1 cellular context compared by ENCODE assay signal in the genomic region with DNA sequence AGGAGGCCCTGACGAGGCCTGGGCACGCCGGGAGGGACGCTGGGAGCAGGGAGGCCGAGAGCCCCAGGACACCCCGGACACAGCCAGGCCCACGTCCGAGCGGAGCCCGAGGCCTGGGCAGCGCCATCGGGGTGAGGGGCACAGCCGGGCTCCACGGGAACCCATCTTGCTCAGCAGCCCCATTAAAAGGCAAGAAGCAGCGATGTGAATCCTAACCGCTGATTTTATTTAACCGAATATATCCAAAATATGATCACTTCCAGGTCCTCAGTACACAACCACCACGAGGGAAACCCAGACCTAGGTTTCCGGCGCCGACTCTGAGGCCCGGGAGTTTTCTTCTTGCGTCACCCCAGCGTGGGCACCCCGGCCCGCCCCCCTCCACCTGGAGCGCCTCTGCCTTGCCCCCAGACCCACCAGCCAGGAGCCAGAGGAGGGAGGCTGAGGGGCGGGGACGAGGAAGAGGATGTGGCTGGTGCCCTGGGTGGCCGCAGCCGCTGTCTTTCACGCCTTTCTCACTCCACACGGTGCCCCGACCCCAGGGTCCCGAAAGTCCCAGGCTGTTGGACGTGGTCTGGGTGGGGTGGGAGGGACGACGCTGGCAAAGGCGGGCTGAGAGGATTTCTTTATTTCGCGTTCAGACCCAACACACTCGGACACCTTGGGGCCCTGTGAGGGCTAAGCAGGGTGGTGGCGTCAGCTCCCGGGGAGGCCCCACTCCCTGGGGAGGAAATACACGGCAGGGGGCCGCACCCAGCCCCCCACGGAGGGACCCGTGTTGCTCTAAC.
TF ChIP-seq lines count a peak whose summit lies in the region.

No MANE protein-coding gene starts in this region.

TF ChIP-seq in H1, 55 proteins besides CTCF, POLR2A, EP300 and RAD21:
- TF ChIP-seq KDM5A (IDR thresholded peaks at IDR 0.05; ENCODE audit: low read length), result no peak
- no peak for TF ChIP-seq TEAD4 (IDR thresholded peaks at IDR 0.05; ENCODE audit: low read depth, low read length)
- TF ChIP-seq HDAC2 (IDR thresholded peaks at IDR 0.05; ENCODE audit: borderline replicate concordance in 1 of 2, low read depth in 2 of 2, low read length in 2 of 2), result no peak
- no peak for TF ChIP-seq GABPA (IDR thresholded peaks at IDR 0.05; ENCODE audit: borderline replicate concordance, insufficient read depth, low read length)
- TF ChIP-seq PHF8 (conservative IDR thresholded peaks at IDR 0.05; ENCODE audit: low read depth, low read length), result no peak
- no peak for TF ChIP-seq RBBP5 (IDR thresholded peaks at IDR 0.05; ENCODE audit: borderline replicate concordance, low read depth, low read length)
- no peak for TF ChIP-seq CREB1 (IDR thresholded peaks at IDR 0.05)
- no peak for TF ChIP-seq RFX5 (IDR thresholded peaks at IDR 0.05; ENCODE audit: borderline replicate concordance, low read depth, low read length)
- no peak for TF ChIP-seq RNF2 (IDR thresholded peaks at IDR 0.05; ENCODE audit: borderline replicate concordance, low read depth, low read length, missing control alignments, poor library complexity, severe bottlenecking)
- TF ChIP-seq SRF (IDR thresholded peaks at IDR 0.05; ENCODE audit: low read depth, low read length), result no peak
- TF ChIP-seq, protein P1, sequence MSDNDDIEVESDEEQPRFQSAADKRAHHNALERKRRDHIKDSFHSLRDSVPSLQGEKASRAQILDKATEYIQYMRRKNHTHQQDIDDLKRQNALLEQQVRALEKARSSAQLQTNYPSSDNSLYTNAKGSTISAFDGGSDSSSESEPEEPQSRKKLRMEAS (IDR thresholded peaks at IDR 0.05), result no peak
- TF ChIP-seq, protein P2, sequence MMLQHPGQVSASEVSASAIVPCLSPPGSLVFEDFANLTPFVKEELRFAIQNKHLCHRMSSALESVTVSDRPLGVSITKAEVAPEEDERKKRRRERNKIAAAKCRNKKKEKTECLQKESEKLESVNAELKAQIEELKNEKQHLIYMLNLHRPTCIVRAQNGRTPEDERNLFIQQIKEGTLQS (IDR thresholded peaks at IDR 0.05; ENCODE audit: insufficient read depth, low read depth, low read length), result no peak
- TF ChIP-seq ZNF274 (IDR thresholded peaks at IDR 0.05; ENCODE audit: borderline replicate concordance, extremely low read depth, low read length), result no peak
- TF ChIP-seq RXRA (IDR thresholded peaks at IDR 0.05; ENCODE audit: insufficient read depth, low read depth, low read length), result no peak
- no peak for TF ChIP-seq SAP30 (IDR thresholded peaks at IDR 0.05; ENCODE audit: insufficient read depth, insufficient replicate concordance, low read length)
